In genomic region chr1:17452686-17453085, GRCh38 we compare ENCODE assay signal across 1 cellular context.
TF ChIP-seq lines count a peak whose summit lies in the region.

No MANE protein-coding gene starts in this region.

TF ChIP-seq in H1, 55 proteins besides CTCF, POLR2A, EP300 and RAD21:
- TF ChIP-seq HDAC2 (IDR thresholded peaks at IDR 0.05; ENCODE audit: borderline replicate concordance in 1 of 2, low read depth in 2 of 2, low read length in 2 of 2) (no peak), KDM1A (IDR thresholded peaks at IDR 0.05; ENCODE audit: borderline replicate concordance, low read length) (peak; percentile 56; the same call in 1 of the 2 replicates)
